In genomic region chr12:58988643-58989042, GRCh38 we compare ENCODE assay signal across 25 cellular contexts.
"Had no signal": no experiment of that assay in that cellular context is flagged by ENCODE, and none has a peak within 500 bp of the region (broad histone marks: within the 10 kb centered on the region; RNA-seq: fewer than 3 reads in every experiment).

No MANE protein-coding gene starts in this region.

- H3K27me3 ChIP-seq: MG63, Peyer's patch, SJCRH30 had no signal

- H3K4me2 ChIP-seq: SK-N-SH had no signal

- H3K4me3 ChIP-seq: MG63, Peyer's patch, SJCRH30 had no signal

- H3K4me1 ChIP-seq: Peyer's patch had no signal

- DNase-seq: activated CD4-positive, alpha-beta memory T cell treated with anti-CD3 and anti-CD28 coated beads, Interleukin-2, amount 10 ng/mL, durations not matched to agents 7 days and 5 days; activated CD4-positive, alpha-beta T cell treated with anti-CD3 and anti-CD28 coated beads for 36 hours; activated CD4-positive, alpha-beta T cell treated with anti-CD3 and anti-CD28 coated beads, Interleukin-2, amount 50 U/mL, for 1 hour; activated gamma-delta T cell; activated naive CD4-positive, alpha-beta T cell treated with anti-CD3 and anti-CD28 coated beads for 36 hours; activated T-cell treated with anti-CD3 and anti-CD28 coated beads for 4 hours; activated T-cell treated with anti-CD3 and anti-CD28 coated beads, Interleukin-2, amount 50 U/mL, for 48 hours; amygdala; KG1; MG63; NCI-H1930; NCI-H2107; NCI-H2171 treated with DMSO at 0.1 percent for 48 hours; NCI-H226; NCI-H526; NCI-H774; Peyer's patch; Right ventricle myocardium superior; SJCRH30; SK-N-SH; T-helper 17 cell; T-helper 9 cell; WERI-Rb-1 had no signal

- ATAC-seq: activated CD4-positive, alpha-beta T cell treated with anti-CD3 and anti-CD28 coated beads for 36 hours; activated T-helper 17 cell treated with anti-CD3 and anti-CD28 coated beads, Interleukin-2, amount 50 U/mL, for 72 hours; T-helper 17 cell had no signal

- H3K9me3 ChIP-seq: Peyer's patch, SK-N-SH had no signal

- H3K27ac ChIP-seq: Peyer's patch, RWPE1, SJCRH30, WERI-Rb-1 had no signal

- H3K9ac ChIP-seq: SK-N-SH had no signal

- H3K36me3 ChIP-seq: MG63, Peyer's patch, SJCRH30, WERI-Rb-1 had no signal
